19 cellular contexts compared by ENCODE assay signal in genomic region chr12:2982361-2982760, GRCh38. TPM values are rescaled to one million over a fixed set of nuclear protein-coding genes. Genes with fewer than 3 reads are reported as not detected.
DNase-seq lines count a peak whose midpoint lies in the region; ATAC-seq lines count a peak whose summit lies in the region.
"Had no signal": no experiment of that assay in that cellular context is flagged by ENCODE, and none has a peak within 500 bp of the region (broad histone marks: within the 10 kb centered on the region; RNA-seq: fewer than 3 reads in every experiment).

No MANE protein-coding gene starts in this region.

- H2BK12ac ChIP-seq in neuronal stem cell (ENCODE audit: low read length): no peak overlapping the region

- H2BK5ac ChIP-seq in neuronal stem cell (ENCODE audit: low read length): peak overlapping the region; percentile 17

- no peak overlapping the region for H3K27ac ChIP-seq in neuronal stem cell (replicated peaks; ENCODE audit: low read length)
- peak overlapping the region; percentile 95 for H3K27ac ChIP-seq in skeletal muscle tissue (ENCODE audit: low read depth, low read length)
- H3K27ac ChIP-seq: 22Rv1, SJCRH30 had no signal

- H3K14ac ChIP-seq in neuronal stem cell (ENCODE audit: low read length): no peak overlapping the region

- H2BK15ac ChIP-seq in neuronal stem cell (ENCODE audit: low read length): no peak overlapping the region

- no peak overlapping the region for H3K9ac ChIP-seq in neuronal stem cell (ENCODE audit: low read depth, low read length, poor library complexity)
- peak overlapping the region; percentile 72 to 80 (median 79) for H3K9ac ChIP-seq in skeletal muscle tissue (ENCODE audit: low read depth in 1 of 3, low read length in 3 of 3)

- no peak overlapping the region for H3K23ac ChIP-seq in neuronal stem cell (ENCODE audit: low read depth, low read length, poor library complexity)

- H3K4ac ChIP-seq in neuronal stem cell (ENCODE audit: low read length): no peak overlapping the region

- H3K4me3 ChIP-seq in neuronal stem cell (ENCODE audit: low read length in 2 of 2): no peak overlapping the region
- H3K4me3 ChIP-seq in skeletal muscle tissue (ENCODE audit: low read length in 3 of 3): no peak overlapping the region
- H3K4me3 ChIP-seq: K562, SJCRH30 had no signal

- H3K79me1 ChIP-seq in neuronal stem cell (ENCODE audit: low read depth, low read length): no peaks in the 10 kb centered on the region

- H2AFZ ChIP-seq in neuronal stem cell (ENCODE audit: low read length): no peak overlapping the region

- H3K4me1 ChIP-seq in neuronal stem cell (ENCODE audit: control insufficient read depth in 2 of 2, insufficient read depth in 1 of 2, low read depth in 1 of 2, low read length in 2 of 2) (no peaks in the 10 kb centered on the region), skeletal muscle tissue (ENCODE audit: control insufficient read depth in 3 of 3, insufficient read depth in 3 of 3, low read length in 3 of 3) (peaks cover 44 to 57% (median 56%) of the 10 kb centered on the region in 3 donors)
- H3K4me1 ChIP-seq: SJCRH30 had no signal

- peaks cover 0 to 17% of the 10 kb centered on the region in 2 donors for H3K36me3 ChIP-seq in neuronal stem cell (replicated peaks in 1 of 2; ENCODE audit: control insufficient read depth in 2 of 2, insufficient read depth in 2 of 2, low read length in 2 of 2)
- H3K36me3 ChIP-seq in skeletal muscle tissue (ENCODE audit: control insufficient read depth in 3 of 3, insufficient read depth in 3 of 3, low read length in 3 of 3): peaks cover 0 to 12% (median 2%) of the 10 kb centered on the region in 3 donors

- H3K27me3 ChIP-seq in neuronal stem cell (ENCODE audit: control insufficient read depth in 3 of 3, insufficient read depth in 3 of 3, low read depth in 1 of 3, low read length in 3 of 3): no peaks in the 10 kb centered on the region
- H3K27me3 ChIP-seq in skeletal muscle tissue (ENCODE audit: control insufficient read depth in 3 of 3, insufficient read depth in 3 of 3, low read length in 3 of 3): no peaks in the 10 kb centered on the region
- H3K27me3 ChIP-seq: SJCRH30 had no signal

- WGBS in neuronal stem cell (ENCODE audit: extremely low coverage in 2 of 2, insufficient read length in 2 of 2, insufficient replicate concordance in 1 of 2), 2 donors: no CpG with 5 or more reads among the region's 13 CpGs

- H3K9me3 ChIP-seq in neuronal stem cell (replicated peaks in 1 of 2; ENCODE audit: control insufficient read depth in 2 of 2, insufficient read depth in 1 of 2, low read depth in 1 of 2, low read length in 2 of 2): peaks cover 0 to 5% of the 10 kb centered on the region in 2 donors
- H3K9me3 ChIP-seq in skeletal muscle tissue (ENCODE audit: control insufficient read depth in 3 of 3, low read length in 3 of 3): no peaks in the 10 kb centered on the region

- no peak for ATAC-seq in HG03439 (IDR thresholded peaks at IDR 0.05; ENCODE audit: unreplicated experiment)
- ATAC-seq in GM21526 (IDR thresholded peaks at IDR 0.05; ENCODE audit: low FRiP score, unreplicated experiment): no peak
- ATAC-seq: HCT116, K562, PC-3 had no signal

- peak overlapping the region; percentile 12 for H3K18ac ChIP-seq in neuronal stem cell (ENCODE audit: low read length)

- peak; percentile 64 for DNase-seq in DMS 273 (lab: John Stamatoyannopoulos, UW; ENCODE audit: unreplicated experiment)
- no peak for DNase-seq in DMS 273 treated with DMSO at 0.1 percent for 48 hours (lab: John Stamatoyannopoulos, UW)
- peak; percentile 83 for DNase-seq in cerebellar cortex (ENCODE audit: low spot score)
- DNase-seq in neuronal stem cell (ENCODE audit: low spot score): no peak
- DNase-seq in activated CD4-positive, alpha-beta T cell treated with anti-CD3 and anti-CD28 coated beads, Interleukin-2, amount 50 U/mL, for 1 hour: no peak
- DNase-seq: AML-193, GF-D8, NCI-H1105, NCI-H2227 treated with DMSO at 0.1 percent for 48 hours, PC-3, RPMI8226, SJCRH30 had no signal

- no peak overlapping the region for H2BK120ac ChIP-seq in neuronal stem cell (ENCODE audit: low read depth, low read length)

- no peak overlapping the region for H4K8ac ChIP-seq in neuronal stem cell (ENCODE audit: low read depth, low read length)

- no peak overlapping the region for H4K91ac ChIP-seq in neuronal stem cell (ENCODE audit: low read depth, low read length, poor library complexity)

- H2AK5ac ChIP-seq in neuronal stem cell (ENCODE audit: low read depth, low read length): peak overlapping the region; percentile 76

- no peak overlapping the region for H3K4me2 ChIP-seq in neuronal stem cell (ENCODE audit: insufficient read depth, low read length, poor library complexity, severe bottlenecking)

RNA-seq across cellular contexts. Expression of gene TEAD4, which starts 23.2 kb away (rescaled TPM):
- polyA plus RNA-seq in neuronal stem cell (2013, experiment 1 of 2): 17.8 TPM
- 18.8 TPM for polyA plus RNA-seq in neuronal stem cell (2013, experiment 2 of 2)
- 30.3 TPM for total RNA-seq in skeletal muscle tissue
- polyA plus RNA-seq: CD14-positive monocyte had no signal

Comparison
In these comparisons a context has a peak if more than half of its experiments do, and no peak if none do; other contexts are left out.
1. DNase-seq: peak in DMS 273 (single experiment) and cerebellar cortex (single experiment); none in DMS 273 treated with DMSO at 0.1 percent for 48 hours (single experiment), neuronal stem cell (single experiment) and activated CD4-positive, alpha-beta T cell treated with anti-CD3 and anti-CD28 coated beads, Interleukin-2, amount 50 U/mL, for 1 hour (single experiment).